1 cellular context compared by ENCODE assay signal in genomic region chr2:55692740-55693139, GRCh38.
A peak's percentile ranks its signal among the peaks of the same experiment; 100 is the strongest.
TF ChIP-seq lines count a peak whose summit lies in the region.
"Not testable (repeated sequence)": the region's sequence is repeated elsewhere in the genome, so short reads cannot be mapped to it uniquely, and the experiment has no call there.

No MANE protein-coding gene starts in this region.

TF ChIP-seq in HepG2, 621 proteins besides CTCF, POLR2A, EP300 and RAD21:
- 0 out of 2 replicates have a peak, but pooled peaks have one; percentile 22 for TF ChIP-seq LCORL (IDR thresholded peaks at IDR 0.05)
- not testable (repeated sequence) for TF ChIP-seq LCORL (CRISPR knock-in tag; IDR thresholded peaks at IDR 0.05); CREB1 (IDR thresholded peaks at IDR 0.05); FOXA1 (CRISPR knock-in tag; IDR thresholded peaks at IDR 0.05)
- TF ChIP-seq CREB1 (CRISPR knock-in tag; IDR thresholded peaks at IDR 0.05), result 0 out of 2 replicates have a peak, but pooled peaks have one; percentile 28
- 0 out of 2 replicates have a peak, but pooled peaks have one; percentile 14 for TF ChIP-seq FOXA1 (IDR thresholded peaks at IDR 0.05)
